In genomic region chr11:75809991-75810390, GRCh38 we compare ENCODE assay signal across 20 cellular contexts.
"Had no signal": no experiment of that assay in that cellular context is flagged by ENCODE, and none has a peak within 500 bp of the region (broad histone marks: within the 10 kb centered on the region; RNA-seq: fewer than 3 reads in every experiment).

No MANE protein-coding gene starts in this region.

- H3K27me3 ChIP-seq: left lung, transverse colon had no signal

- FAIRE-seq: endothelial cell of umbilical vein, kidney had no signal

- H3K9me3 ChIP-seq: left lung, transverse colon had no signal

- DNase-seq: activated CD4-positive, alpha-beta T cell treated with anti-CD3 and anti-CD28 coated beads, Interleukin-2, amount 10 ng/mL, durations not matched to agents 24 days and 14 days; activated CD4-positive, CD25-positive, alpha-beta regulatory T cell; activated CD8-positive, alpha-beta memory T cell treated with anti-CD3 and anti-CD28 coated beads, Interleukin-2, amount 50 U/mL, for 48 hours; activated gamma-delta T cell treated with Interleukin-2 at 50 U/mL for 16 hours; activated T-cell treated with anti-CD3 and anti-CD28 coated beads, Interleukin-2, amount 50 U/mL, for 72 hours; aorta; cortex of kidney; effector CD8-positive, alpha-beta T cell; foreskin fibroblast; hypothalamus; left lung; mesenchymal stem cell; naive thymus-derived CD8-positive, alpha-beta T cell; stimulated activated CD4-positive, alpha-beta T cell treated with anti-CD3 and anti-CD28 coated beads, Interleukin-2, amount 100 ng/mL, for 48 hours; stimulated activated naive B cell treated with anti-CD40 and anti-IgM and Interleukin-4, amounts not matched to agents 10 μg/mL and 1 μg/mL and 100 μg/mL, for 72 hours; substantia nigra; transverse colon had no signal

- H3K9me3 Mint-ChIP-seq: activated CD4-positive, alpha-beta T cell treated with anti-CD3 and anti-CD28 coated beads, Interleukin-2, amount 10 ng/mL, durations not matched to agents 24 days and 14 days; activated T-cell treated with anti-CD3 and anti-CD28 coated beads, Interleukin-2, amount 50 U/mL, for 72 hours; naive thymus-derived CD8-positive, alpha-beta T cell; stimulated activated naive B cell treated with anti-CD40 and anti-IgM and Interleukin-4, amounts not matched to agents 10 μg/mL and 1 μg/mL and 100 μg/mL, for 72 hours; T-helper 2 cell treated with Interferon-gamma antibody and Interleukin-4, amounts not matched to agents 5 μg/mL and 100 μg/mL, for 36 hours had no signal

- H3K4me3 ChIP-seq: left lung, transverse colon had no signal

- H3K27ac ChIP-seq: left lung, transverse colon had no signal

- ATAC-seq: activated T-cell treated with anti-CD3 and anti-CD28 coated beads, Interleukin-2, amount 50 U/mL, for 72 hours; left lung; naive thymus-derived CD8-positive, alpha-beta T cell; stimulated activated naive B cell treated with anti-CD40 and anti-IgM and Interleukin-4, amounts not matched to agents 10 μg/mL and 1 μg/mL and 100 μg/mL, for 72 hours had no signal

- H3K36me3 Mint-ChIP-seq: naive thymus-derived CD8-positive, alpha-beta T cell had no signal

- H3K27ac Mint-ChIP-seq: activated CD4-positive, alpha-beta T cell treated with anti-CD3 and anti-CD28 coated beads, Interleukin-2, amount 10 ng/mL, durations not matched to agents 24 days and 14 days; activated T-cell treated with anti-CD3 and anti-CD28 coated beads, Interleukin-2, amount 50 U/mL, for 72 hours; T-helper 2 cell treated with Interferon-gamma antibody and Interleukin-4, amounts not matched to agents 5 μg/mL and 100 μg/mL, for 36 hours had no signal

- H3K36me3 ChIP-seq: left lung, transverse colon had no signal

- H3K27me3 Mint-ChIP-seq: naive thymus-derived CD8-positive, alpha-beta T cell; stimulated activated naive B cell treated with anti-CD40 and anti-IgM and Interleukin-4, amounts not matched to agents 10 μg/mL and 1 μg/mL and 100 μg/mL, for 72 hours had no signal

- H3K4me3 Mint-ChIP-seq: activated CD4-positive, alpha-beta T cell treated with anti-CD3 and anti-CD28 coated beads, Interleukin-2, amount 10 ng/mL, durations not matched to agents 24 days and 14 days; activated T-cell treated with anti-CD3 and anti-CD28 coated beads, Interleukin-2, amount 50 U/mL, for 72 hours; naive thymus-derived CD8-positive, alpha-beta T cell; stimulated activated naive B cell treated with anti-CD40 and anti-IgM and Interleukin-4, amounts not matched to agents 10 μg/mL and 1 μg/mL and 100 μg/mL, for 72 hours; T-helper 2 cell treated with Interferon-gamma antibody and Interleukin-4, amounts not matched to agents 5 μg/mL and 100 μg/mL, for 36 hours had no signal
